8 cellular contexts compared by ENCODE assay signal in genomic region chr1:148362141-148362929, GRCh38.
A peak's percentile ranks its signal among the peaks of the same experiment; 100 is the strongest.
DNase-seq lines count a peak whose midpoint lies in the region; ATAC-seq lines count a peak whose summit lies in the region.

No MANE protein-coding gene starts in this region.

- ATAC-seq in activated T-helper 17 cell treated with anti-CD3 and anti-CD28 coated beads, Interleukin-2, amount 50 U/mL, for 72 hours (replicated peaks), result peak; percentile 79

- 2% methylated on average over 38 of the region's 40 CpGs for WGBS in HUES64

- H3K4me1 ChIP-seq in HUES64 (ENCODE audit: insufficient read depth, low read length), result peaks cover 4% of the 10 kb centered on the region; the same call in 1 of the 2 replicates

- peak overlapping the region; percentile 83 for H3K4me3 Mint-ChIP-seq in activated T-helper 17 cell treated with anti-CD3 and anti-CD28 coated beads, Interleukin-2, amount 50 U/mL, for 72 hours

- no peak overlapping the region for H3K9ac ChIP-seq in HUES64 (ENCODE audit: low read depth, low read length)

- H3K27ac Mint-ChIP-seq in activated T-helper 17 cell treated with anti-CD3 and anti-CD28 coated beads, Interleukin-2, amount 50 U/mL, for 72 hours, result peak overlapping the region; percentile 46

- peaks cover 3% of the 10 kb centered on the region for H3K27me3 Mint-ChIP-seq in activated T-helper 17 cell treated with anti-CD3 and anti-CD28 coated beads, Interleukin-2, amount 50 U/mL, for 72 hours

- H3K4me1 Mint-ChIP-seq in activated T-helper 17 cell treated with anti-CD3 and anti-CD28 coated beads, Interleukin-2, amount 50 U/mL, for 72 hours, result peaks cover 41% of the 10 kb centered on the region

- H3K36me3 ChIP-seq in HUES64 (ENCODE audit: insufficient read depth, low read length), result no peaks in the 10 kb centered on the region

- peaks cover 45% of the 10 kb centered on the region for H3K27me3 ChIP-seq in HUES64 (ENCODE audit: insufficient read depth, low read length)

- H3K9me3 ChIP-seq in HUES64 (ENCODE audit: insufficient read depth, low read depth, low read length), result no peaks in the 10 kb centered on the region
- H3K9me3 ChIP-seq in iPS-18c (ENCODE audit: control insufficient read depth, insufficient read depth, low read length), result peaks cover 3% of the 10 kb centered on the region

- DNase-seq in stimulated activated CD4-positive, alpha-beta T cell treated with anti-CD3 and anti-CD28 coated beads, TNF-alpha, amount 100 ng/mL, for 24 hours (ENCODE audit: low read depth in 3 of 3), result peak in 2 of 3 experiments; percentile 38 to 67
- DNase-seq in NCI-H524 treated with DMSO at 0.1 percent for 48 hours (lab: John Stamatoyannopoulos, UW), result no peak
- no peak for DNase-seq in HK-2 (ENCODE audit: unreplicated experiment)
- no peak for DNase-seq in NCI-H187 treated with DMSO at 0.1 percent for 48 hours (lab: John Stamatoyannopoulos, UW)
- DNase-seq in cardiac septum (ENCODE audit: low spot score), result no peak

- H3K4me3 ChIP-seq in HUES64 (ENCODE audit: low read length), result peak overlapping the region; percentile 60
- H3K4me3 ChIP-seq in iPS-18c (ENCODE audit: insufficient read depth, low read depth, low read length), result peak overlapping the region; percentile 51

- H3K9me3 Mint-ChIP-seq in activated T-helper 17 cell treated with anti-CD3 and anti-CD28 coated beads, Interleukin-2, amount 50 U/mL, for 72 hours, result no peaks in the 10 kb centered on the region

- H3K36me3 Mint-ChIP-seq in activated T-helper 17 cell treated with anti-CD3 and anti-CD28 coated beads, Interleukin-2, amount 50 U/mL, for 72 hours (ENCODE audit: low read depth), result no peaks in the 10 kb centered on the region

- intact Hi-C loops in cardiac septum (cut with DNase I), result no loop called here

- no peak overlapping the region for H3K27ac ChIP-seq in HUES64 (ENCODE audit: low read depth, low read length)

Comparison
In these comparisons a context has a peak if more than half of its experiments do, and no peak if none do; other contexts are left out.
1. DNase-seq: peak in stimulated activated CD4-positive, alpha-beta T cell treated with anti-CD3 and anti-CD28 coated beads, TNF-alpha, amount 100 ng/mL, for 24 hours (2 of 3); none in NCI-H524 treated with DMSO at 0.1 percent for 48 hours (single experiment), HK-2 (single experiment), NCI-H187 treated with DMSO at 0.1 percent for 48 hours (single experiment) and cardiac septum (single experiment).